ENCODE assay signal across 9 cellular contexts in genomic region chr20:49995586-49995985, GRCh38.
"Had no signal": no experiment of that assay in that cellular context is flagged by ENCODE, and none has a peak within 500 bp of the region (broad histone marks: within the 10 kb centered on the region; RNA-seq: fewer than 3 reads in every experiment).

No MANE protein-coding gene starts in this region.

- H3K36me3 ChIP-seq: HAP-1 had no signal

- ATAC-seq: GM23338, HCT116 had no signal

- H3K27ac ChIP-seq: GM23248 had no signal

- DNase-seq: GM23248, GOT3, H7, H9, HCEC 1CT, HFFc6 had no signal

- H3K9ac ChIP-seq: GM23248 had no signal

- H3K9me3 Mint-ChIP-seq: GM23338, H9, HFFc6 had no signal

- H3K27ac Mint-ChIP-seq: GM23338, H9, HFFc6 had no signal

- H3K4me3 Mint-ChIP-seq: GM23338, H9, HFFc6 had no signal

- H3K4me3 ChIP-seq: GM23248, GM23338, HAP-1 had no signal

- H3K4me2 ChIP-seq: GM23338 had no signal

- H3K9me3 ChIP-seq: HAP-1 had no signal

- H3K4me1 ChIP-seq: HAP-1 had no signal

- H2AFZ ChIP-seq: GM23248, GM23338 had no signal
